In the genomic region with DNA sequence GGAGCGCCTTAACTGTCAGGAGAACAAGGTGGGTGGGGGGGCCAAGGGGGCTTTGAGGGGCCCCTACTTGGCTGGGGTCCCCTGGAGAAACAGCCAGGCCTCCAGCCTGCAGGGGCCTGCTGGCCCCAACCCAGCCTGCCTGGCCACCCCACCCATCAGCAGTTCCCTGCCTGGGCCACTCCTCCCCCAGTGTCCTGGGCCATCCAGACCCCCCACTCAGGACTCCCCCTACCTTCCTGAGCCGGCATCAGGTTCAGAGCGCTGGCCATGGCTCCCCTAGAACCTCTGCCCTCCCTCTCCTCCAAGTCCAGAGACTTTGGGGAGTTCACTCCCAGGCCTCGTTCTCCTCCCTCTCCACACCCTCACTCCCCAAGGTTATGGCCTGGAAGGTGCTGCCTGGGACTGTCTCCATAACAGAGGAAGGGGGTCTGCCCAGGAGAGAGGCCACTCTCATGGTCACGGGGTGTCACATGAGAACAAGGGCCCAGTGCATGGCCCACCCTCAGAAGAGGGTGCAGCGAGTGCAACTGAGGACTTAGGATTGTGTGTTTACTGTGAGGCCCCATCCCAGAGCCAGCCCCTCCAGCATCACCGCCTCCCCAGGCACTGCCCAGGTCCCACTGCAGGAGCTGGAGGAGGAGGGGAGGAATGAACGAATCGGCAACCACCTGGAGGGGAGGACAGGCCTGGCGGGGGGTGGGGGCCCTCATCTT, we compare ENCODE assay signal across 39 cellular contexts. TPM values are rescaled to one million over a fixed set of nuclear protein-coding genes. Genes with fewer than 3 reads are reported as not detected.
"Had no signal": no experiment of that assay in that cellular context is flagged by ENCODE, and none has a peak within 500 bp of the region (broad histone marks: within the 10 kb centered on the region; RNA-seq: fewer than 3 reads in every experiment).

No MANE protein-coding gene starts in this region.

- H3K9me3 Mint-ChIP-seq: activated T-cell treated with anti-CD3 and anti-CD28 coated beads, Interleukin-2, amount 50 U/mL, for 72 hours; nephron; stimulated activated memory B cell treated with anti-CD40 and anti-IgM and Interleukin-4, amounts not matched to agents 10 μg/mL and 1 μg/mL and 100 μg/mL, for 72 hours; stimulated activated naive CD8-positive, alpha-beta T cell treated with anti-CD3 and anti-CD28 coated beads, Interleukin-15, amount 100 ng/mL, for 72 hours had no signal

- H3K27ac Mint-ChIP-seq: activated naive CD8-positive, alpha-beta T cell; activated T-cell treated with anti-CD3 and anti-CD28 coated beads, Interleukin-2, amount 50 U/mL, for 72 hours; nephron; stimulated activated memory B cell treated with anti-CD40 and anti-IgM and Interleukin-4, amounts not matched to agents 10 μg/mL and 1 μg/mL and 100 μg/mL, for 72 hours; stimulated activated naive CD8-positive, alpha-beta T cell treated with anti-CD3 and anti-CD28 coated beads, Interleukin-15, amount 100 ng/mL, for 72 hours had no signal

- H3K27me3 ChIP-seq: adrenal gland, body of pancreas, colonic mucosa, esophagus squamous epithelium, neutrophil, ovary, sigmoid colon, thyroid gland, upper lobe of right lung had no signal

- ATAC-seq: body of pancreas; left ventricle myocardium superior; stimulated activated memory B cell treated with anti-CD40 and anti-IgM and Interleukin-4, amounts not matched to agents 10 μg/mL and 1 μg/mL and 100 μg/mL, for 72 hours; upper lobe of right lung had no signal

- H3K27ac ChIP-seq: adrenal gland, body of pancreas, colonic mucosa, epithelial cell of prostate, esophagus squamous epithelium, neutrophil, ovary, prostate gland, sigmoid colon, thyroid gland, upper lobe of right lung, VCaP had no signal

- H3K36me3 ChIP-seq: adrenal gland, colonic mucosa, esophagus squamous epithelium, ovary, prostate gland, thyroid gland, upper lobe of right lung had no signal

- H3K4me3 ChIP-seq: adrenal gland, body of pancreas, colonic mucosa, esophagus squamous epithelium, ovary, prostate gland, sigmoid colon, thyroid gland, upper lobe of right lung had no signal

- H3K9me3 ChIP-seq: adrenal gland, body of pancreas, colonic mucosa, esophagus squamous epithelium, neutrophil, ovary, prostate gland, sigmoid colon, thyroid gland, upper lobe of right lung had no signal

- H3K36me3 Mint-ChIP-seq: activated naive CD8-positive, alpha-beta T cell had no signal

- DNase-seq: activated CD4-positive, alpha-beta T cell treated with anti-CD3 and anti-CD28 coated beads for 4 hours; activated CD4-positive, alpha-beta T cell treated with anti-CD3 and anti-CD28 coated beads, Interleukin-2, amount 50 U/mL, for 4 hours; activated naive CD4-positive, alpha-beta T cell; activated T-cell treated with anti-CD3 and anti-CD28 coated beads for 4 hours; activated T-cell treated with anti-CD3 and anti-CD28 coated beads, Interleukin-2, amount 50 U/mL, for 72 hours; adrenal gland; aorta; body of pancreas; cerebellar nuclear complex; colonic mucosa; effector CD8-positive, alpha-beta T cell; esophagus squamous epithelium; left ventricle myocardium superior; ovary; retina; sigmoid colon; small intestine; stimulated activated CD4-positive, alpha-beta T cell treated with anti-CD3 and anti-CD28 coated beads, Interleukin-1b, Interleukin-23, amount 100 ng/mL, for 48 hours; stimulated activated CD4-positive, alpha-beta T cell treated with anti-CD3 and anti-CD28 coated beads, Interleukin-4, amount 100 ng/mL, for 4 hours; stimulated activated CD8-positive, alpha-beta memory T cell treated with anti-CD3 and anti-CD28 coated beads, Interleukin-4, amount 100 ng/mL, for 48 hours; stimulated activated naive CD8-positive, alpha-beta T cell treated with anti-CD3 and anti-CD28 coated beads, Interleukin-15, amount 100 ng/mL, for 72 hours; substantia nigra; T-helper 9 cell; thyroid gland; upper lobe of right lung had no signal

- FAIRE-seq: endometrium, frontal cortex, small intestine, TTC549 had no signal

- H3K4me3 Mint-ChIP-seq: activated naive CD8-positive, alpha-beta T cell; nephron; stimulated activated memory B cell treated with anti-CD40 and anti-IgM and Interleukin-4, amounts not matched to agents 10 μg/mL and 1 μg/mL and 100 μg/mL, for 72 hours had no signal

- H3K27me3 Mint-ChIP-seq: activated naive CD8-positive, alpha-beta T cell; stimulated activated memory B cell treated with anti-CD40 and anti-IgM and Interleukin-4, amounts not matched to agents 10 μg/mL and 1 μg/mL and 100 μg/mL, for 72 hours; stimulated activated naive CD8-positive, alpha-beta T cell treated with anti-CD3 and anti-CD28 coated beads, Interleukin-15, amount 100 ng/mL, for 72 hours had no signal

RNA-seq across cellular contexts. Expression of a gene that starts 48.2 kb away (rescaled TPM):
- total RNA-seq: activated T-cell treated with anti-CD3 and anti-CD28 coated beads, Interleukin-2, amount 50 U/mL, for 72 hours; adrenal gland; aorta; body of pancreas; colonic mucosa; dermis microvascular lymphatic vessel endothelial cell; esophagus squamous epithelium; frontal cortex; left ventricle myocardium superior; lung microvascular endothelial cell; mesenteric fat pad; mucosa of gallbladder; ovary; sigmoid colon; thyroid gland; upper lobe of right lung had no signal
- polyA plus RNA-seq: adrenal gland, aorta, ovary, sigmoid colon, small intestine had no signal
